ENCODE assay signal across 10 cellular contexts in the genomic region with DNA sequence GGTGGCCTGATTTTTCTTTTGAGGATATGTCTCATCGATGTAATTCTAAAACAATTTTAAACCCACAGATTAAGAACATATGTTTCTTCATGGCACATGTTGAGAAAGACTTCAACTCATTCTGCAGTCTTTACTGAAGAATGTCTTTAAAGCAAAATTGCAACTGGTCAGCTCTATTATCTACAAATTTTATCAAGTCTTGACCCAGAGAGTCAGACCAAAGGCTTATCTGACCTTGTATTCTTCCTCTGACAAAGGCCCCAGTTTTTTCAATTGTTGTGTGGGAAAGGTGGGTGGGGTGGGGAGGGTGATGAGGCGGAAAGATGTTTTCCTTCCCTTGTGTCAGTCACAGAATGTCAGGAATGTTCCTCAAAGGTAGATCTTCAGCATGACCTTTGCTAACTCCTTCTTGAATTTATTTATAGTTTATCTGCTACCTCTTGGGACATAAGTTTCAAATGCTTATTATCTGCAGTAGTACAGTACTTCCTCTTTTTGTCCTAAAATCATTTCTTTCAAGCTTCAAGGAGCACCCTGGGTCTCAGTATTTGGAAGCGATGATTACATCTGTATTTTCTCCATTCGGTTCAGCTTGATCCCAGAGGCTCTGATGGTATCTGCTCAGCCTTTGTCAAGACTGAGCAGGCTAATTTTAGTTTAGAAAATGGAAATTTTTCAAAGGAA.
DNase-seq lines count a peak whose midpoint lies in the region; ATAC-seq and TF ChIP-seq lines count a peak whose summit lies in the region.
"Had no signal": no experiment of that assay in that cellular context is flagged by ENCODE, and none has a peak within 500 bp of the region (broad histone marks: within the 10 kb centered on the region; RNA-seq: fewer than 3 reads in every experiment).

No MANE protein-coding gene starts in this region.

- H3K36me3 ChIP-seq in breast epithelium, result no peaks in the 10 kb centered on the region

- H3K9me3 ChIP-seq in breast epithelium, result no peaks in the 10 kb centered on the region

- no peak overlapping the region for H3K4me3 ChIP-seq in breast epithelium
- no peak overlapping the region for H3K4me3 ChIP-seq in fibroblast of pulmonary artery (replicated peaks; ENCODE audit: low read depth, low read length)

- TF ChIP-seq POLR2A in breast epithelium (IDR thresholded peaks at IDR 0.05), result no peak

- H3K4me1 Mint-ChIP-seq in MCF 10A (ENCODE audit: insufficient read depth, unreplicated experiment), result peaks cover 24% of the 10 kb centered on the region
- peaks cover 13 to 29% of the 10 kb centered on the region in 2 donors for H3K4me1 Mint-ChIP-seq in stimulated activated naive B cell treated with anti-CD40 and anti-IgM and Interleukin-4, amounts not matched to agents 10 μg/mL and 1 μg/mL and 100 μg/mL, for 72 hours

- ATAC-seq in stimulated activated naive B cell treated with anti-CD40 and anti-IgM and Interleukin-4, amounts not matched to agents 10 μg/mL and 1 μg/mL and 100 μg/mL, for 72 hours (replicated peaks), result peak; percentile 65 to 79

- H3K9me3 Mint-ChIP-seq in MCF 10A (ENCODE audit: unreplicated experiment), result no peaks in the 10 kb centered on the region
- H3K9me3 Mint-ChIP-seq in stimulated activated naive B cell treated with anti-CD40 and anti-IgM and Interleukin-4, amounts not matched to agents 10 μg/mL and 1 μg/mL and 100 μg/mL, for 72 hours, result peaks cover 2 to 4% of the 10 kb centered on the region in 2 donors

- peak overlapping the region in 1 of 2 donors; percentile 26 for H3K27ac ChIP-seq in breast epithelium
- H3K27ac ChIP-seq: VCaP had no signal

- no peaks in the 10 kb centered on the region for H3K27me3 Mint-ChIP-seq in MCF 10A (ENCODE audit: insufficient read depth, unreplicated experiment)
- no peaks in the 10 kb centered on the region for H3K27me3 Mint-ChIP-seq in stimulated activated naive B cell treated with anti-CD40 and anti-IgM and Interleukin-4, amounts not matched to agents 10 μg/mL and 1 μg/mL and 100 μg/mL, for 72 hours
- H3K27me3 Mint-ChIP-seq: activated naive CD8-positive, alpha-beta T cell treated with anti-CD3 and anti-CD28 coated beads for 36 hours had no signal

- no peak for DNase-seq in MCF 10A (ENCODE audit: unreplicated experiment)
- DNase-seq in breast epithelium (ENCODE audit: low spot score in 2 of 2), result no peak
- DNase-seq in SKM-1 treated with dmso at 0.1 percent for 144 hours (lab: John Stamatoyannopoulos, UW; ENCODE audit: unreplicated experiment), result peak; percentile 64
- DNase-seq in fibroblast of pulmonary artery (ENCODE audit: low read depth), result peak; percentile 16
- DNase-seq in stimulated activated naive B cell treated with anti-CD40 and anti-IgM and Interleukin-4, amounts not matched to agents 10 μg/mL and 1 μg/mL and 100 μg/mL, for 72 hours, result no peak
- no peak for DNase-seq in DMS53 treated with DMSO at 0.1 percent for 48 hours (lab: John Stamatoyannopoulos, UW; ENCODE audit: unreplicated experiment)
- no peak for DNase-seq in activated CD8-positive, alpha-beta memory T cell treated with anti-CD3 and anti-CD28 coated beads, Interleukin-2, amount 50 U/mL, for 48 hours
- DNase-seq in activated CD4-positive, alpha-beta T cell treated with anti-CD3 and anti-CD28 coated beads, Interleukin-2, amount 50 U/mL, for 48 hours, result no peak
- DNase-seq: activated naive CD8-positive, alpha-beta T cell treated with anti-CD3 and anti-CD28 coated beads for 36 hours had no signal

- peaks cover 7 to 9% of the 10 kb centered on the region in 2 donors for H3K4me1 ChIP-seq in breast epithelium

- BruUV-seq in MCF 10A (replicated peaks; lab: Mats Ljungman, UMichigan), result no TSS peak

- H3K4me3 Mint-ChIP-seq in MCF 10A (ENCODE audit: unreplicated experiment), result no peak overlapping the region
- no peak overlapping the region for H3K4me3 Mint-ChIP-seq in stimulated activated naive B cell treated with anti-CD40 and anti-IgM and Interleukin-4, amounts not matched to agents 10 μg/mL and 1 μg/mL and 100 μg/mL, for 72 hours
- H3K4me3 Mint-ChIP-seq: activated naive CD8-positive, alpha-beta T cell treated with anti-CD3 and anti-CD28 coated beads for 36 hours had no signal

- no peaks in the 10 kb centered on the region for H3K36me3 Mint-ChIP-seq in MCF 10A (ENCODE audit: insufficient read depth, unreplicated experiment)
- peaks cover 0 to 6% of the 10 kb centered on the region in 2 donors for H3K36me3 Mint-ChIP-seq in stimulated activated naive B cell treated with anti-CD40 and anti-IgM and Interleukin-4, amounts not matched to agents 10 μg/mL and 1 μg/mL and 100 μg/mL, for 72 hours

- CTCF ChIA-PET in MCF 10A (lab: Yijun Ruan, JAX), result interaction anchor here (0.5 to 6.9 kb wide), 5 partner anchors 228 to 316 kb away, joined by 3 to 93 read pairs (median 8); no protein-coding TSS in a partner anchor

- POLR2A ChIA-PET in MCF 10A (lab: Yijun Ruan, JAX), result interaction anchor here (0.7 to 6.7 kb wide), 5 partner anchors 59 to 256 kb away, joined by 3 to 40 read pairs (median 3); no protein-coding TSS in a partner anchor

- no peaks in the 10 kb centered on the region for H3K27me3 ChIP-seq in breast epithelium

- intact Hi-C loops in MCF 10A (cut with micrococcal nuclease) (no loop called here), breast epithelium (cut with DNase I; ENCODE audit: low total_unique reads) (no loop called here)

- no peak for TF ChIP-seq CTCF in MCF 10A (IDR thresholded peaks at IDR 0.05; ENCODE audit: unreplicated experiment)
- no peak for TF ChIP-seq CTCF in breast epithelium (IDR thresholded peaks at IDR 0.05)
- no peak for TF ChIP-seq CTCF in fibroblast of pulmonary artery (IDR thresholded peaks at IDR 0.05; ENCODE audit: low read length, missing control alignments)

- H3K27ac Mint-ChIP-seq in MCF 10A (ENCODE audit: low read depth, unreplicated experiment), result peak overlapping the region; percentile 71
- H3K27ac Mint-ChIP-seq in stimulated activated naive B cell treated with anti-CD40 and anti-IgM and Interleukin-4, amounts not matched to agents 10 μg/mL and 1 μg/mL and 100 μg/mL, for 72 hours, result peak overlapping the region; percentile 57
- H3K27ac Mint-ChIP-seq: activated naive CD8-positive, alpha-beta T cell treated with anti-CD3 and anti-CD28 coated beads for 36 hours had no signal

Comparison
In these comparisons a context has a peak if more than half of its experiments do, and no peak if none do; other contexts are left out.
1. DNase-seq: peak in SKM-1 treated with dmso at 0.1 percent for 144 hours (single experiment) and fibroblast of pulmonary artery (single experiment); none in MCF 10A (single experiment), breast epithelium (0 of 2), stimulated activated naive B cell treated with anti-CD40 and anti-IgM and Interleukin-4, amounts not matched to agents 10 μg/mL and 1 μg/mL and 100 μg/mL, for 72 hours (single experiment), DMS53 treated with DMSO at 0.1 percent for 48 hours (single experiment), activated CD8-positive, alpha-beta memory T cell treated with anti-CD3 and anti-CD28 coated beads, Interleukin-2, amount 50 U/mL, for 48 hours (single experiment) and activated CD4-positive, alpha-beta T cell treated with anti-CD3 and anti-CD28 coated beads, Interleukin-2, amount 50 U/mL, for 48 hours (0 of 2).